In the genomic region with DNA sequence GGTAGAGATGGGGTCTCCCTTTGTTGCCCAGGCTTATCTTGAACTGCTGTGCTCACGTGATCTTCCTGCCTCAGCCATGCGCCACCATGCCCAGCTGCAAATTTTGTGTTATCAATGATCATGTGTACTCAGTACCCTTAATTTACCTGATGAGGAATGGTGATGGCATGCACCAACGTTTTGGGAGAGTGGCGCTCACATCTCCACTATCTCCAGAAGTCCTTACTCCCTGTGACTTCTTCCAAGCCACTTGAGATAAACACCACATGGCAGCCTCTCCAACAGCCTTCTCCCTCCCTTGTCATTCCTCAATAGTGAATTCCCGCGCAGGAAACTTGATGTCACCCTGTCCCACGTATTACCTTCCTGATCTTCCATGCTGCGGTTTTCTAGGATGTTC, we compare ENCODE assay signal across 21 cellular contexts.
"Had no signal": no experiment of that assay in that cellular context is flagged by ENCODE, and none has a peak within 500 bp of the region (broad histone marks: within the 10 kb centered on the region; RNA-seq: fewer than 3 reads in every experiment).

No MANE protein-coding gene starts in this region.

- H3K36me3 ChIP-seq: MG63, SJSA1 had no signal

- H3K27ac Mint-ChIP-seq: IgD-negative memory B cell had no signal

- H3K9me3 Mint-ChIP-seq: IgD-negative memory B cell had no signal

- H3K4me3 ChIP-seq: K562, MG63, SJSA1, SK-N-MC had no signal

- H3K9me3 ChIP-seq: MG63, SJSA1 had no signal

- H3K27ac ChIP-seq: SJSA1, SK-N-MC had no signal

- ATAC-seq: K562 had no signal

- H3K36me3 Mint-ChIP-seq: IgD-negative memory B cell had no signal

- H3K4me1 ChIP-seq: SJSA1 had no signal

- DNase-seq: MG63, NCI-H1092, NCI-H1105 treated with DMSO at 0.1 percent for 48 hours, NCI-H1417 treated with DMSO at 0.1 percent for 48 hours, NCI-H187, NCI-H2029, NCI-H2081 treated with DMSO at 0.1 percent for 48 hours, NCI-H2171, NCI-H226, NCI-H446, NCI-H510A, NCI-H524 treated with DMSO at 0.1 percent for 48 hours, NCI-H69, NCI-H774, Right ventricle myocardium superior, RPMI8226, SIG-M5 had no signal

- H3K4me3 Mint-ChIP-seq: IgD-negative memory B cell had no signal

- H3K27me3 ChIP-seq: MG63, SJSA1 had no signal
